In genomic region chr2:181585732-181586131, GRCh38 we compare ENCODE assay signal across 18 cellular contexts.
DNase-seq lines count a peak whose midpoint lies in the region; ATAC-seq and TF ChIP-seq lines count a peak whose summit lies in the region.
"Had no signal": no experiment of that assay in that cellular context is flagged by ENCODE, and none has a peak within 500 bp of the region (broad histone marks: within the 10 kb centered on the region; RNA-seq: fewer than 3 reads in every experiment).

No MANE protein-coding gene starts in this region.

- H3K27me3 ChIP-seq in hepatocyte: no peaks in the 10 kb centered on the region
- H3K27me3 ChIP-seq: body of pancreas, spleen had no signal

- H3K36me3 Mint-ChIP-seq in activated T-cell treated with anti-CD3 and anti-CD28 coated beads, Interleukin-2, amount 50 U/mL, for 72 hours (ENCODE audit: insufficient read depth in 2 of 2): no peaks in the 10 kb centered on the region
- H3K36me3 Mint-ChIP-seq in activated naive CD4-positive, alpha-beta T cell treated with anti-CD3 and anti-CD28 coated beads for 36 hours (ENCODE audit: low read depth): no peaks in the 10 kb centered on the region
- H3K36me3 Mint-ChIP-seq: activated CD4-positive, alpha-beta memory T cell treated with anti-CD3 and anti-CD28 coated beads for 36 hours had no signal

- H3K4me1 Mint-ChIP-seq in activated T-cell treated with anti-CD3 and anti-CD28 coated beads, Interleukin-2, amount 50 U/mL, for 72 hours (ENCODE audit: low read depth): peaks cover 15% of the 10 kb centered on the region
- H3K4me1 Mint-ChIP-seq in activated naive CD4-positive, alpha-beta T cell treated with anti-CD3 and anti-CD28 coated beads for 36 hours (ENCODE audit: low read depth): peaks cover 9% of the 10 kb centered on the region

- H3K4me3 Mint-ChIP-seq in activated T-cell treated with anti-CD3 and anti-CD28 coated beads, Interleukin-2, amount 50 U/mL, for 72 hours: no peak overlapping the region
- H3K4me3 Mint-ChIP-seq in activated naive CD4-positive, alpha-beta T cell treated with anti-CD3 and anti-CD28 coated beads for 36 hours: no peak overlapping the region
- H3K4me3 Mint-ChIP-seq: activated CD4-positive, alpha-beta memory T cell treated with anti-CD3 and anti-CD28 coated beads for 36 hours; activated naive CD8-positive, alpha-beta T cell; activated T-cell treated with anti-CD3 and anti-CD28 coated beads, Interleukin-2, amount 50 U/mL, for 24 hours; HFFc6; neural crest cell had no signal

- H3K9me3 Mint-ChIP-seq in activated T-cell treated with anti-CD3 and anti-CD28 coated beads, Interleukin-2, amount 50 U/mL, for 72 hours: no peaks in the 10 kb centered on the region
- no peaks in the 10 kb centered on the region for H3K9me3 Mint-ChIP-seq in activated naive CD4-positive, alpha-beta T cell treated with anti-CD3 and anti-CD28 coated beads for 36 hours
- H3K9me3 Mint-ChIP-seq: activated CD4-positive, alpha-beta memory T cell treated with anti-CD3 and anti-CD28 coated beads for 36 hours; activated T-cell treated with anti-CD3 and anti-CD28 coated beads, Interleukin-2, amount 50 U/mL, for 24 hours; HFFc6; neural crest cell had no signal

- ATAC-seq in activated T-cell treated with anti-CD3 and anti-CD28 coated beads, Interleukin-2, amount 50 U/mL, for 72 hours (replicated peaks in 1 of 2): no peak
- ATAC-seq: psoas muscle had no signal

- no peak overlapping the region for H3K4me3 ChIP-seq in hepatocyte
- H3K4me3 ChIP-seq: body of pancreas, psoas muscle, spleen, suprapubic skin had no signal

- H3K4me1 ChIP-seq in hepatocyte (ENCODE audit: insufficient read depth): no peaks in the 10 kb centered on the region
- H3K4me1 ChIP-seq: psoas muscle, suprapubic skin had no signal

- H3K36me3 ChIP-seq in hepatocyte (replicated peaks; ENCODE audit: insufficient read depth, low read depth): no peaks in the 10 kb centered on the region
- H3K36me3 ChIP-seq: spleen, suprapubic skin had no signal

- H2AFZ ChIP-seq in hepatocyte: no peak overlapping the region

- TF ChIP-seq CTCF in hepatocyte (IDR thresholded peaks at IDR 0.05; ENCODE audit: poor library complexity): no peak

- H3K27ac ChIP-seq in hepatocyte: peak overlapping the region; percentile 47
- H3K27ac ChIP-seq: psoas muscle, spleen, suprapubic skin had no signal

- DNase-seq in DMS53 treated with DMSO at 0.1 percent for 48 hours (lab: John Stamatoyannopoulos, UW; ENCODE audit: unreplicated experiment): peak; percentile 60
- peak; percentile 16 for DNase-seq in HT-29 (ENCODE audit: low spot score)
- peak; percentile 78 for DNase-seq in NCI-H748 (lab: John Stamatoyannopoulos, UW; ENCODE audit: unreplicated experiment)
- no peak for DNase-seq in hepatocyte (ENCODE audit: low spot score)
- no peak for DNase-seq in activated T-cell treated with anti-CD3 and anti-CD28 coated beads, Interleukin-2, amount 50 U/mL, for 72 hours
- no peak for DNase-seq in HCEC 1CT
- no peak for DNase-seq in activated naive CD4-positive, alpha-beta T cell treated with anti-CD3 and anti-CD28 coated beads for 36 hours
- DNase-seq in anterior cingulate cortex (lab: John Stamatoyannopoulos, UW): no peak
- DNase-seq: activated CD4-positive, alpha-beta memory T cell treated with anti-CD3 and anti-CD28 coated beads for 36 hours; activated T-cell treated with anti-CD3 and anti-CD28 coated beads, Interleukin-2, amount 50 U/mL, for 24 hours; body of pancreas; HFFc6; kidney glomerular epithelial cell; psoas muscle; spleen had no signal

- no peaks in the 10 kb centered on the region for H4K20me1 ChIP-seq in hepatocyte (ENCODE audit: insufficient read depth, poor library complexity, severe bottlenecking)

- no peak overlapping the region for H3K27ac Mint-ChIP-seq in activated T-cell treated with anti-CD3 and anti-CD28 coated beads, Interleukin-2, amount 50 U/mL, for 72 hours
- H3K27ac Mint-ChIP-seq in activated naive CD4-positive, alpha-beta T cell treated with anti-CD3 and anti-CD28 coated beads for 36 hours: no peak overlapping the region
- H3K27ac Mint-ChIP-seq: activated CD4-positive, alpha-beta memory T cell treated with anti-CD3 and anti-CD28 coated beads for 36 hours; activated naive CD8-positive, alpha-beta T cell; activated T-cell treated with anti-CD3 and anti-CD28 coated beads, Interleukin-2, amount 50 U/mL, for 24 hours; HFFc6 had no signal

- no peaks in the 10 kb centered on the region for H3K9me2 ChIP-seq in hepatocyte (replicated peaks; ENCODE audit: insufficient read depth)

- CTCF ChIA-PET in activated naive CD4-positive, alpha-beta T cell treated with anti-CD3 and anti-CD28 coated beads for 36 hours (lab: Charles Lee): interaction anchor here (0.7 to 1.0 kb wide), 2 partner anchors 12 to 142 kb away, joined by 3 to 4 read pairs; no protein-coding TSS in a partner anchor

- intact Hi-C loops in activated naive CD4-positive, alpha-beta T cell treated with anti-CD3 and anti-CD28 coated beads for 36 hours (cut with micrococcal nuclease): no loop called here

- H3K4me2 ChIP-seq in hepatocyte: no peak overlapping the region

- H3K9me3 ChIP-seq in hepatocyte (ENCODE audit: low read depth): no peaks in the 10 kb centered on the region
- H3K9me3 ChIP-seq: body of pancreas, psoas muscle, spleen, suprapubic skin had no signal

- H3K79me2 ChIP-seq in hepatocyte: no peaks in the 10 kb centered on the region

- H3K27me3 Mint-ChIP-seq in activated T-cell treated with anti-CD3 and anti-CD28 coated beads, Interleukin-2, amount 50 U/mL, for 72 hours (ENCODE audit: low read depth): no peaks in the 10 kb centered on the region
- peaks cover 2% of the 10 kb centered on the region for H3K27me3 Mint-ChIP-seq in activated naive CD4-positive, alpha-beta T cell treated with anti-CD3 and anti-CD28 coated beads for 36 hours (ENCODE audit: low read depth)
- H3K27me3 Mint-ChIP-seq: activated T-cell treated with anti-CD3 and anti-CD28 coated beads, Interleukin-2, amount 50 U/mL, for 24 hours had no signal

- 52% methylated on average over 3 of the region's 3 CpGs for WGBS in hepatocyte (ENCODE audit: low lambda C conversion rate, missing lambda C conversion rate)

Comparison
In these comparisons a context has a peak if more than half of its experiments do, and no peak if none do; other contexts are left out.
1. DNase-seq: peak in DMS53 treated with DMSO at 0.1 percent for 48 hours (single experiment), HT-29 (single experiment) and NCI-H748 (single experiment); none in hepatocyte (single experiment), activated T-cell treated with anti-CD3 and anti-CD28 coated beads, Interleukin-2, amount 50 U/mL, for 72 hours (0 of 2), HCEC 1CT (single experiment), activated naive CD4-positive, alpha-beta T cell treated with anti-CD3 and anti-CD28 coated beads for 36 hours (single experiment) and anterior cingulate cortex (0 of 58).